In the genomic region with DNA sequence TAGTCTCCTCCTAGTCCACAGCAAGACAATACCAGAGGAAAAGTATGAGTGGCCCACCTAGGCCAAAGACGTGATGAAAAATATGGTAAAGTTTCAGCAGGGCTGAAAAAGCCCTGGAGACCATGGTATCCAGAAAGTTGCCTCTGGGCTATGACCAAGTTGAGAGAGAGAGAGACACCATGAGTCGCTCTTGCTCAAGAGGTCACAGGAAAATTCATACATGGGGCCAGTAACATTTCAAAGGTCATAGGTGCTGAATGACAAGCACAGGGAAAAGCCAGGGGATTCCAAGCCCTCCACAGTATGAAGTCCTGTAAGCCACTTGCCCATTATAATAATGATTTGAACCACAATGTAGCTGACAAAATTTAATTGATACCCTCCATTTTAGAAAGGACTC, we compare ENCODE assay signal across 20 cellular contexts.
"Had no signal": no experiment of that assay in that cellular context is flagged by ENCODE, and none has a peak within 500 bp of the region (broad histone marks: within the 10 kb centered on the region; RNA-seq: fewer than 3 reads in every experiment).

No MANE protein-coding gene starts in this region.

- ATAC-seq: gastrocnemius medialis; heart right ventricle; left cardiac atrium; left ventricle myocardium superior; naive thymus-derived CD8-positive, alpha-beta T cell; sciatic nerve; stimulated activated naive B cell treated with anti-CD40 and anti-IgM and Interleukin-4, amounts not matched to agents 10 μg/mL and 1 μg/mL and 100 μg/mL, for 72 hours; stimulated activated naive CD8-positive, alpha-beta T cell treated with anti-CD3 and anti-CD28 coated beads, Interleukin-15, amount 100 ng/mL, for 72 hours had no signal

- DNase-seq: colonic mucosa; dermis blood vessel endothelial cell; gastrocnemius medialis; heart right ventricle; kidney; left cardiac atrium; left ventricle myocardium superior; mesendoderm; naive thymus-derived CD8-positive, alpha-beta T cell; spleen; stimulated activated CD4-positive, alpha-beta T cell treated with anti-CD3 and anti-CD28 coated beads, Interleukin-15, amount 100 ng/mL, for 24 hours; stimulated activated CD4-positive, alpha-beta T cell treated with anti-CD3 and anti-CD28 coated beads, Interleukin-1b, Interleukin-23, amount 100 ng/mL, for 48 hours; stimulated activated CD4-positive, alpha-beta T cell treated with anti-CD3 and anti-CD28 coated beads, Interleukin-4, amount 100 ng/mL, for 4 hours; stimulated activated naive B cell treated with anti-CD40 and anti-IgM and Interleukin-4, amounts not matched to agents 10 μg/mL and 1 μg/mL and 100 μg/mL, for 72 hours; stimulated activated naive CD8-positive, alpha-beta T cell treated with anti-CD3 and anti-CD28 coated beads, Interleukin-15, amount 100 ng/mL, for 72 hours; testis; transverse colon had no signal

- H3K4me1 Mint-ChIP-seq: naive thymus-derived CD8-positive, alpha-beta T cell; neural crest cell; stimulated activated naive B cell treated with anti-CD40 and anti-IgM and Interleukin-4, amounts not matched to agents 10 μg/mL and 1 μg/mL and 100 μg/mL, for 72 hours; stimulated activated naive CD8-positive, alpha-beta T cell treated with anti-CD3 and anti-CD28 coated beads, Interleukin-15, amount 100 ng/mL, for 72 hours had no signal

- H3K4me3 ChIP-seq: colonic mucosa, gastrocnemius medialis, heart right ventricle, lung, spleen, testis, transverse colon had no signal

- H3K27me3 Mint-ChIP-seq: stimulated activated naive CD8-positive, alpha-beta T cell treated with anti-CD3 and anti-CD28 coated beads, Interleukin-15, amount 100 ng/mL, for 72 hours had no signal

- H3K4me3 Mint-ChIP-seq: naive thymus-derived CD8-positive, alpha-beta T cell; neural crest cell; stimulated activated naive B cell treated with anti-CD40 and anti-IgM and Interleukin-4, amounts not matched to agents 10 μg/mL and 1 μg/mL and 100 μg/mL, for 72 hours; stimulated activated naive CD8-positive, alpha-beta T cell treated with anti-CD3 and anti-CD28 coated beads, Interleukin-15, amount 100 ng/mL, for 72 hours had no signal

- H3K9me3 Mint-ChIP-seq: stimulated activated naive CD8-positive, alpha-beta T cell treated with anti-CD3 and anti-CD28 coated beads, Interleukin-15, amount 100 ng/mL, for 72 hours had no signal

- H3K27ac Mint-ChIP-seq: naive thymus-derived CD8-positive, alpha-beta T cell; stimulated activated naive B cell treated with anti-CD40 and anti-IgM and Interleukin-4, amounts not matched to agents 10 μg/mL and 1 μg/mL and 100 μg/mL, for 72 hours; stimulated activated naive CD8-positive, alpha-beta T cell treated with anti-CD3 and anti-CD28 coated beads, Interleukin-15, amount 100 ng/mL, for 72 hours had no signal
